1 cellular context compared by ENCODE assay signal in genomic region chr12:32891956-32892355, GRCh38.
TF ChIP-seq lines count a peak whose summit lies in the region.

No MANE protein-coding gene starts in this region.

TF ChIP-seq in WTC11, 78 proteins besides CTCF, POLR2A, EP300 and RAD21 (continued from another document):
- no peak for TF ChIP-seq ATF2 (CRISPR knock-in tag; IDR thresholded peaks at IDR 0.05; ENCODE audit: borderline replicate concordance, low read depth)
- TF ChIP-seq TEAD4 (CRISPR knock-in tag; IDR thresholded peaks at IDR 0.05) = no peak; the same call in 1 of the 2 replicates
